1 cellular context compared by ENCODE assay signal in the genomic region with DNA sequence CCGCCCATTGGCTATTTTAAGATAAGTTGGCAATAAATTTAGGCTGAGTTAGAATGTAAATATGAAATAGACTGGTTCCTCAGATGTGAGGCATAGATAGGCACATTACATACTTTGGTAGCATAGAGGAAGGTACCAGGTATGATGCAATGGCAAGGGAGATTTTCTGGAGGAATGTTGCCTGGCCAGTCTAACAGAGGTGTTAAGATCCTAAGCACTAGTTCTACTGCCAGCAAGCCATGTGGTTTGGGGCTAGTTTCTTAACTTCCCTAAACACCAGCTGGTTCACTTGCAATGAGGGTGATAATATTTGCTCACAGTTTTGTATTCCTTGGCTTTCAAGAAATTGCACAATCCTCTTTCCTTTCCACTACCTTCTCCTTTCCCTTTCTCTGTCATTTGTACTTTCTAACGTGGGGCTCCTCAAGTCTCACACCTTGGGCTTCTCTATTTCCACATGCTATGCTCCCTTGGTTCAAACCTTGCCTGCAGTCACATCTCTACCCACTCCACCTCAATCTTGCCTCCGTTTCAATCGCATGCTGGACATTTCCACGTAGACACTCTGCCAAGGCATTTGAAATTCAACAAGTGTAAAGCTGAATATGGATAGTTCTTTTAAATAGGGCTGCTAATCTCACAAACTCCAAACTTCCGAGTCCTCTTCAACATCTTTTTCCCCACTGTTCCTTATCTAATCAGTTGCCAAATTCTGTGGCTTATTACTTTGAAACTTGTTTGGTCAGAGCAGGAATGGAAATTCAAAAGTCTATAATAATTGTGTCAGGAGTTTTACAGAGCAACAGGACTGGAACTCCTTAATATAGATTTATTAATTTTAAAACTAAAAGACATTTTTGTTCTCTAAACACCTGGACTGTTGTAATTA.
TF ChIP-seq lines count a peak whose summit lies in the region.

No MANE protein-coding gene starts in this region.

TF ChIP-seq in HepG2, 621 proteins besides CTCF, POLR2A, EP300 and RAD21 (continued from another document):
- TF ChIP-seq, protein P1, sequence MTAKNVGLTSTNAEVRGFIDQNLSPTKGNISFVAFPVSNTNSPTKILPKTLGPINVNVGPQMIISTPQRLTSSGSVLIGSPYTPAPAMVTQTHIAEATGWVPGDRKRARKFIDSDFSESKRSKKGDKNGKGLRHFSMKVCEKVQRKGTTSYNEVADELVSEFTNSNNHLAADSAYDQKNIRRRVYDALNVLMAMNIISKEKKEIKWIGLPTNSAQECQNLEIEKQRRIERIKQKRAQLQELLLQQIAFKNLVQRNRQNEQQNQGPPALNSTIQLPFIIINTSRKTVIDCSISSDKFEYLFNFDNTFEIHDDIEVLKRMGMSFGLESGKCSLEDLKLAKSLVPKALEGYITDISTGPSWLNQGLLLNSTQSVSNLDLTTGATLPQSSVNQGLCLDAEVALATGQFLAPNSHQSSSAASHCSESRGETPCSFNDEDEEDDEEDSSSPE (CRISPR knock-in tag; IDR thresholded peaks at IDR 0.05) = no peak
- TF ChIP-seq ZFP1 (CRISPR knock-in tag; IDR thresholded peaks at IDR 0.05) = no peak
- TF ChIP-seq, protein P2, sequence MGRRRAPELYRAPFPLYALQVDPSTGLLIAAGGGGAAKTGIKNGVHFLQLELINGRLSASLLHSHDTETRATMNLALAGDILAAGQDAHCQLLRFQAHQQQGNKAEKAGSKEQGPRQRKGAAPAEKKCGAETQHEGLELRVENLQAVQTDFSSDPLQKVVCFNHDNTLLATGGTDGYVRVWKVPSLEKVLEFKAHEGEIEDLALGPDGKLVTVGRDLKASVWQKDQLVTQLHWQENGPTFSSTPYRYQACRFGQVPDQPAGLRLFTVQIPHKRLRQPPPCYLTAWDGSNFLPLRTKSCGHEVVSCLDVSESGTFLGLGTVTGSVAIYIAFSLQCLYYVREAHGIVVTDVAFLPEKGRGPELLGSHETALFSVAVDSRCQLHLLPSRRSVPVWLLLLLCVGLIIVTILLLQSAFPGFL (CRISPR knock-in tag; IDR thresholded peaks at IDR 0.05) = no peak
